Comparison of ENCODE assay signal across 15 cellular contexts in the genomic region with DNA sequence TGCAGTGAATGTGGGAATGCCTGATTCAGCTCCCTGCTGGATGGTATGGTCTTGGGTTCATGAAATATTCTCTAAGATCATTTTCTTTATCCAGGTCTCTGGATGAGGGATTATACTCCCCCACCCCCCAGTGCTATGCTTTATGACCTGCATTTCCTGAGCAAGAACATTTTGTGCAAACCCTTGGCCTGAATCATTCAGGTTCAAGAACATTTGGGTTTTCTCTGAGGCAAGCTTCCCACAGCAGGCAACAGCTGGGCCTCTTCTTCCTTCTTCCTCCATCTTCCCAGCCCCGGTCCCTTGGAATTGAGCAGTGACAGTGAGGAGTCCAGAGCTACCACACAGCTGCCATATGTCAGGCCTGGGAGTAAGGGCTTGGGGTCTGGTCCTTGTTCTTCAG. TPM values are rescaled to one million over a fixed set of nuclear protein-coding genes. Genes with fewer than 3 reads are reported as not detected.
DNase-seq lines count a peak whose midpoint lies in the region; ATAC-seq and TF ChIP-seq lines count a peak whose summit lies in the region.
"Had no signal": no experiment of that assay in that cellular context is flagged by ENCODE, and none has a peak within 500 bp of the region (broad histone marks: within the 10 kb centered on the region; RNA-seq: fewer than 3 reads in every experiment).

No MANE protein-coding gene starts in this region.

- DNase-seq in LHCN-M2 (ENCODE audit: low read depth) (peak; percentile 89), fibroblast of pulmonary artery (ENCODE audit: low read depth) (peak; percentile 69), NCI-H774 (lab: John Stamatoyannopoulos, UW) (no peak), NCI-H526 treated with DMSO at 0.1 percent for 48 hours (lab: John Stamatoyannopoulos, UW) (no peak), COLO829 (ENCODE audit: low spot score) (no peak)
- DNase-seq in stimulated activated effector memory CD8-positive, alpha-beta T cell treated with anti-CD3 and anti-CD28 coated beads, Interleukin-12 subunit alpha, Interleukin-12 subunit beta, amount 100 ng/mL, for 72 hours (ENCODE audit: low spot score in 2 of 2), result no peak
- DNase-seq: 8988T; AML-193; CD8-positive, alpha-beta memory T cell; DMS53; GF-D8; IMR-90 had no signal

- H3K4me3 ChIP-seq in fibroblast of pulmonary artery (replicated peaks; ENCODE audit: low read depth, low read length) (no peak overlapping the region), rectal smooth muscle tissue (ENCODE audit: low read length) (no peak overlapping the region)
- H3K4me3 ChIP-seq: BLaER1 had no signal

- peak overlapping the region; percentile 5 for H3K27ac ChIP-seq in rectal smooth muscle tissue (ENCODE audit: low read depth, low read length)
- H3K27ac ChIP-seq: BLaER1 had no signal

- peaks cover 2% of the 10 kb centered on the region for H3K9me3 Mint-ChIP-seq in stimulated activated effector memory CD8-positive, alpha-beta T cell treated with anti-CD3 and anti-CD28 coated beads, Interleukin-12 subunit alpha, Interleukin-12 subunit beta, amount 100 ng/mL, for 72 hours

- H3K36me3 Mint-ChIP-seq in stimulated activated effector memory CD8-positive, alpha-beta T cell treated with anti-CD3 and anti-CD28 coated beads, Interleukin-12 subunit alpha, Interleukin-12 subunit beta, amount 100 ng/mL, for 72 hours, result no peaks in the 10 kb centered on the region

- H3K4me3 Mint-ChIP-seq in stimulated activated effector memory CD8-positive, alpha-beta T cell treated with anti-CD3 and anti-CD28 coated beads, Interleukin-12 subunit alpha, Interleukin-12 subunit beta, amount 100 ng/mL, for 72 hours, result no peak overlapping the region
- H3K4me3 Mint-ChIP-seq: CD8-positive, alpha-beta memory T cell had no signal

- peak overlapping the region; percentile 18 for H3K27ac Mint-ChIP-seq in stimulated activated effector memory CD8-positive, alpha-beta T cell treated with anti-CD3 and anti-CD28 coated beads, Interleukin-12 subunit alpha, Interleukin-12 subunit beta, amount 100 ng/mL, for 72 hours

- no peak for ATAC-seq in stimulated activated effector memory CD8-positive, alpha-beta T cell treated with anti-CD3 and anti-CD28 coated beads, Interleukin-12 subunit alpha, Interleukin-12 subunit beta, amount 100 ng/mL, for 72 hours
- ATAC-seq: HCT116 had no signal

- peaks cover 4% of the 10 kb centered on the region for H3K4me1 Mint-ChIP-seq in stimulated activated effector memory CD8-positive, alpha-beta T cell treated with anti-CD3 and anti-CD28 coated beads, Interleukin-12 subunit alpha, Interleukin-12 subunit beta, amount 100 ng/mL, for 72 hours

- H3K36me3 ChIP-seq in rectal smooth muscle tissue (ENCODE audit: control insufficient read depth, insufficient read depth, low read length), result no peaks in the 10 kb centered on the region
- H3K36me3 ChIP-seq: BLaER1 had no signal

- no peak overlapping the region for H3K9ac ChIP-seq in rectal smooth muscle tissue (ENCODE audit: low read length)
- H3K9ac ChIP-seq: BLaER1 had no signal

- no peak for TF ChIP-seq CTCF in fibroblast of pulmonary artery (IDR thresholded peaks at IDR 0.05; ENCODE audit: low read length, missing control alignments)

- H3K4me1 ChIP-seq in rectal smooth muscle tissue (ENCODE audit: control insufficient read depth, insufficient read depth, low read length), result no peaks in the 10 kb centered on the region

- H3K27me3 ChIP-seq in rectal smooth muscle tissue (ENCODE audit: control insufficient read depth, insufficient read depth, low read length), result no peaks in the 10 kb centered on the region
- H3K27me3 ChIP-seq: BLaER1 had no signal

RNA-seq across cellular contexts. Expression of a gene that starts 58.6 kb away (rescaled TPM):
- total RNA-seq in LHCN-M2 (2014; rRNA removed), result 0.06 and 0.13 TPM in 2 replicates
- polyA plus RNA-seq in LHCN-M2 (2012), result 0.13 TPM
- polyA plus RNA-seq: CD8-positive, alpha-beta memory T cell had no signal

Comparison
In these comparisons a context has a peak if more than half of its experiments do, and no peak if none do; other contexts are left out.
1. DNase-seq: peak in LHCN-M2 (single experiment) and fibroblast of pulmonary artery (single experiment); none in stimulated activated effector memory CD8-positive, alpha-beta T cell treated with anti-CD3 and anti-CD28 coated beads, Interleukin-12 subunit alpha, Interleukin-12 subunit beta, amount 100 ng/mL, for 72 hours (0 of 2), NCI-H774 (single experiment), NCI-H526 treated with DMSO at 0.1 percent for 48 hours (single experiment) and COLO829 (single experiment).